8 cellular contexts compared by ENCODE assay signal in genomic region chr12:11958216-11959091, GRCh38.
DNase-seq lines count a peak whose midpoint lies in the region; ATAC-seq and TF ChIP-seq lines count a peak whose summit lies in the region.

No MANE protein-coding gene starts in this region.

- peaks cover 15% of the 10 kb centered on the region for H3K4me1 ChIP-seq in foreskin keratinocyte

- CTCF ChIA-PET in AG04450 (lab: Charles Lee) = interaction anchor here (1.0 kb wide), 1 partner anchor 74 kb away, joined by 3 read pairs; no protein-coding TSS in a partner anchor
- CTCF ChIA-PET in activated CD4-positive, alpha-beta memory T cell treated with anti-CD3 and anti-CD28 coated beads for 36 hours (lab: Charles Lee) = interaction anchor here (1.0 to 1.4 kb wide), 5 partner anchors 9 to 82 kb away, joined by 3 to 6 read pairs (median 4); no protein-coding TSS in a partner anchor

- no peaks in the 10 kb centered on the region for H3K27me3 Mint-ChIP-seq in activated CD4-positive, alpha-beta memory T cell treated with anti-CD3 and anti-CD28 coated beads for 36 hours
- peaks cover 29% of the 10 kb centered on the region for H3K27me3 Mint-ChIP-seq in nephron progenitor cell (ENCODE audit: low read depth, poor library complexity)

- H3K4me1 Mint-ChIP-seq in activated CD4-positive, alpha-beta memory T cell treated with anti-CD3 and anti-CD28 coated beads for 36 hours (ENCODE audit: low read depth) = peaks cover 37% of the 10 kb centered on the region
- H3K4me1 Mint-ChIP-seq in nephron progenitor cell = peaks cover 19% of the 10 kb centered on the region

- no peaks in the 10 kb centered on the region for H3K9me3 Mint-ChIP-seq in activated CD4-positive, alpha-beta memory T cell treated with anti-CD3 and anti-CD28 coated beads for 36 hours
- H3K9me3 Mint-ChIP-seq in nephron progenitor cell = peaks cover 4% of the 10 kb centered on the region

- peak overlapping the region; percentile 90 for H3K27ac Mint-ChIP-seq in activated CD4-positive, alpha-beta memory T cell treated with anti-CD3 and anti-CD28 coated beads for 36 hours
- no peak overlapping the region for H3K27ac Mint-ChIP-seq in nephron progenitor cell

- H3K4me3 Mint-ChIP-seq in activated CD4-positive, alpha-beta memory T cell treated with anti-CD3 and anti-CD28 coated beads for 36 hours = peak overlapping the region; percentile 50
- no peak overlapping the region for H3K4me3 Mint-ChIP-seq in nephron progenitor cell

- POLR2A ChIA-PET in AG04450 (lab: Yijun Ruan, JAX) = no interaction called here
- POLR2A ChIA-PET in activated CD4-positive, alpha-beta memory T cell treated with anti-CD3 and anti-CD28 coated beads for 36 hours (lab: Charles Lee) = interaction anchor here (1.0 to 3.0 kb wide), 12 partner anchors 17 to 308 kb away, joined by 3 to 19 read pairs (median 3); partner anchors contain the start of gene ETV6

- peak; percentile 98 for ATAC-seq in foreskin keratinocyte

- no peaks in the 10 kb centered on the region for H3K9me3 ChIP-seq in AG04450 (ENCODE audit: control insufficient read depth, insufficient read depth, low read length)

- H3K4me3 ChIP-seq in AG04450 (ENCODE audit: low read depth, low read length) (no peak overlapping the region), dorsolateral prefrontal cortex (no peak overlapping the region)

- peak; percentile 78 for DNase-seq in AG04450 (ENCODE audit: low read depth, low spot score)
- peak; percentile 92 for DNase-seq in HCEC 1CT
- DNase-seq in activated CD4-positive, alpha-beta memory T cell treated with anti-CD3 and anti-CD28 coated beads for 36 hours = peak; percentile 80
- DNase-seq in foreskin keratinocyte = peak; percentile 84 to 94
- no peak for DNase-seq in DMS114 treated with DMSO at 0.1 percent for 48 hours (lab: John Stamatoyannopoulos, UW; ENCODE audit: unreplicated experiment)
- DNase-seq in cortex of kidney (lab: John Stamatoyannopoulos, UW) = no peak
- no peak for DNase-seq in nephron progenitor cell
- DNase-seq in dorsolateral prefrontal cortex = no peak

- H3K27ac ChIP-seq in AG04450 (ENCODE audit: low read depth, low read length) (peak overlapping the region; percentile 78), foreskin keratinocyte (peak overlapping the region; percentile 91), dorsolateral prefrontal cortex (no peak overlapping the region)

- intact Hi-C loops in activated CD4-positive, alpha-beta memory T cell treated with anti-CD3 and anti-CD28 coated beads for 36 hours (cut with micrococcal nuclease) = loop anchor here (1.0 to 2.0 kb wide), 8 partner anchors 23 to 309 kb away; partner anchors contain the start of gene ETV6
- intact Hi-C loops in dorsolateral prefrontal cortex (cut with DNase I) = no loop called here

- H3K36me3 Mint-ChIP-seq in activated CD4-positive, alpha-beta memory T cell treated with anti-CD3 and anti-CD28 coated beads for 36 hours = no peaks in the 10 kb centered on the region
- no peaks in the 10 kb centered on the region for H3K36me3 Mint-ChIP-seq in nephron progenitor cell (ENCODE audit: low read depth)

- H3K27me3 ChIP-seq in AG04450 (ENCODE audit: control insufficient read depth, insufficient read depth, low read length) (peaks cover 5% of the 10 kb centered on the region), foreskin keratinocyte (peaks cover 3% of the 10 kb centered on the region), dorsolateral prefrontal cortex (no peaks in the 10 kb centered on the region)

- no peak for TF ChIP-seq CTCF in AG04450 (IDR thresholded peaks at IDR 0.05; ENCODE audit: low read depth, low read length)
- TF ChIP-seq CTCF in foreskin keratinocyte (conservative IDR thresholded peaks at IDR 0.05) = peak; percentile 49
- TF ChIP-seq CTCF in nephron progenitor cell (IDR thresholded peaks at IDR 0.05) = no peak
- no peak for TF ChIP-seq CTCF in dorsolateral prefrontal cortex (IDR thresholded peaks at IDR 0.05 in 54 of 56, conservative IDR thresholded peaks at IDR 0.05 in 2 of 56; ENCODE audit: low read depth in 1 of 56, partially characterized antibody in 56 of 56)

Comparison
In these comparisons a context has a peak if more than half of its experiments do, and no peak if none do; other contexts are left out.
1. DNase-seq: peak in AG04450 (single experiment), HCEC 1CT (single experiment), activated CD4-positive, alpha-beta memory T cell treated with anti-CD3 and anti-CD28 coated beads for 36 hours (single experiment) and foreskin keratinocyte (2 of 2); none in DMS114 treated with DMSO at 0.1 percent for 48 hours (single experiment), cortex of kidney (single experiment), nephron progenitor cell (single experiment) and dorsolateral prefrontal cortex (0 of 10).
2. H3K27ac ChIP-seq: peak in AG04450 (single experiment) and foreskin keratinocyte (single experiment); none in dorsolateral prefrontal cortex (0 of 59).